In genomic region chr2:46394649-46395510, GRCh38 we compare ENCODE assay signal across 1 cellular context.
A peak's percentile ranks its signal among the peaks of the same experiment; 100 is the strongest.
TF ChIP-seq lines count a peak whose summit lies in the region.

No MANE protein-coding gene starts in this region.

TF ChIP-seq in HepG2, 621 proteins besides CTCF, POLR2A, EP300 and RAD21 (continued from another document):
- TF ChIP-seq ARID3A (IDR thresholded peaks at IDR 0.05; ENCODE audit: low read depth, low read length) (peak; percentile 79), GABPB1 (CRISPR knock-in tag; IDR thresholded peaks at IDR 0.05) (no peak), SKIL (CRISPR knock-in tag; IDR thresholded peaks at IDR 0.05; ENCODE audit: borderline replicate concordance) (peak; percentile 57), ELK4 (CRISPR knock-in tag; IDR thresholded peaks at IDR 0.05; ENCODE audit: borderline replicate concordance) (no peak), MAZ (IDR thresholded peaks at IDR 0.05; ENCODE audit: borderline replicate concordance, low read depth, low read length) (no peak), MAZ (CRISPR knock-in tag; IDR thresholded peaks at IDR 0.05; ENCODE audit: low read depth) (peak; percentile 54; the same call in 1 of the 2 replicates), HMG20A (CRISPR knock-in tag; IDR thresholded peaks at IDR 0.05; ENCODE audit: borderline replicate concordance) (peak; percentile 77; the same call in 1 of the 2 replicates), GZF1 (CRISPR knock-in tag; IDR thresholded peaks at IDR 0.05) (no peak), ASH2L (IDR thresholded peaks at IDR 0.05; ENCODE audit: insufficient read length, low read depth, low read length) (peak; percentile 50), NFIC (IDR thresholded peaks at IDR 0.05; ENCODE audit: low read length) (peak; percentile 87), ZFP1 (CRISPR knock-in tag; IDR thresholded peaks at IDR 0.05) (0 out of 2 replicates have a peak, but pooled peaks have one; percentile 57), PAXIP1 (CRISPR knock-in tag; conservative IDR thresholded peaks at IDR 0.05) (peak; percentile 96), RXRB (CRISPR knock-in tag; IDR thresholded peaks at IDR 0.05; ENCODE audit: borderline replicate concordance) (peak; percentile 91), AHDC1 (CRISPR knock-in tag; IDR thresholded peaks at IDR 0.05; ENCODE audit: borderline replicate concordance) (peak; percentile 95; the same call in 1 of the 2 replicates), ZNF850 (CRISPR knock-in tag; conservative IDR thresholded peaks at IDR 0.05) (no peak), MIER3 (CRISPR knock-in tag; IDR thresholded peaks at IDR 0.05; ENCODE audit: borderline replicate concordance) (peak; percentile 72; the same call in 1 of the 2 replicates)
TF ChIP-seq in HepG2: peak in this region for 164.
